ENCODE assay signal across 28 cellular contexts in genomic region chr14:68759017-68759569, GRCh38. TPM values are rescaled to one million over a fixed set of nuclear protein-coding genes. Genes with fewer than 3 reads are reported as not detected.
DNase-seq lines count a peak whose midpoint lies in the region; ATAC-seq, FAIRE-seq and TF ChIP-seq lines count a peak whose summit lies in the region.
"Had no signal": no experiment of that assay in that cellular context is flagged by ENCODE, and none has a peak within 500 bp of the region (broad histone marks: within the 10 kb centered on the region; RNA-seq: fewer than 3 reads in every experiment).

No MANE protein-coding gene starts in this region.

- POLR2A ChIA-PET in HepG2 (lab: Yijun Ruan, JAX): interaction anchor here (1.0 to 4.4 kb wide), 4 partner anchors 16 to 34 kb away, joined by 3 to 39 read pairs (median 10); partner anchors contain the start of gene ZFP36L1

- no peak for TF ChIP-seq EP300 in HepG2 (IDR thresholded peaks at IDR 0.05; ENCODE audit: low read depth in 2 of 2, low read length in 2 of 2)
- TF ChIP-seq EP300 in HepG2 (CRISPR knock-in tag; IDR thresholded peaks at IDR 0.05; ENCODE audit: borderline replicate concordance): no peak

- no peak overlapping the region for H4K8ac ChIP-seq in H9 (replicated peaks; ENCODE audit: insufficient read length, low read depth, low read length)

- ATAC-seq in HepG2 (no peak), right lobe of liver (no peak), T-helper 17 cell (no peak), naive B cell (ENCODE audit: low read depth in 2 of 2) (no peak), HG03097 (IDR thresholded peaks at IDR 0.05; ENCODE audit: low FRiP score, unreplicated experiment) (no peak)
- ATAC-seq: A549; activated CD8-positive, alpha-beta T cell treated with anti-CD3 and anti-CD28 coated beads for 36 hours; activated naive CD4-positive, alpha-beta T cell treated with anti-CD3 and anti-CD28 coated beads, Interleukin-2, amount 50 U/mL, for 72 hours; CD8-positive, alpha-beta T cell; Right ventricle myocardium inferior; SK-N-SH treated with all-trans-retinoic acid at 6 μM for 48 hours; stimulated activated naive CD8-positive, alpha-beta T cell treated with anti-CD3 and anti-CD28 coated beads, Interleukin-15, amount 100 ng/mL, for 72 hours had no signal

- peaks cover 14% of the 10 kb centered on the region for H3K4me1 Mint-ChIP-seq in T-helper 17 cell
- peaks cover 23 to 52% (median 49%) of the 10 kb centered on the region in 3 donors for H3K4me1 Mint-ChIP-seq in naive B cell
- H3K4me1 Mint-ChIP-seq in H9: peaks cover 18 to 23% of the 10 kb centered on the region in 2 experiments

- H3K79me1 ChIP-seq in H9 (ENCODE audit: insufficient read depth, low read depth, low read length, poor library complexity, severe bottlenecking): no peaks in the 10 kb centered on the region

- H3K4ac ChIP-seq in H9 (ENCODE audit: low read depth, low read length): no peak overlapping the region

- H3K27ac Mint-ChIP-seq in T-helper 17 cell (peak overlapping the region; percentile 69), naive B cell (peak overlapping the region in 4 of 6 donors; percentile 20 to 79 (median 50)), H9 (no peak overlapping the region)
- H3K27ac Mint-ChIP-seq: activated CD8-positive, alpha-beta T cell treated with anti-CD3 and anti-CD28 coated beads for 36 hours; activated naive CD4-positive, alpha-beta T cell treated with anti-CD3 and anti-CD28 coated beads, Interleukin-2, amount 50 U/mL, for 72 hours; activated T-helper 1 cell treated with anti-CD3 and anti-CD28 coated beads, Interleukin-12 subunit alpha, Interleukin-12 subunit beta, Interleukin-2, Interleukin-4 antibody, amounts not matched to agents 30 ng/mL and 10 ng/mL and 1 ng/mL, durations not matched to agents 14 hours and 24 hours and 36 hours; CD8-positive, alpha-beta T cell; stimulated activated naive CD8-positive, alpha-beta T cell treated with anti-CD3 and anti-CD28 coated beads, Interleukin-15, amount 100 ng/mL, for 72 hours had no signal

- H3K36me3 ChIP-seq in HepG2 (replicated peaks in 1 of 2; ENCODE audit: control insufficient read depth in 1 of 2, insufficient read depth in 2 of 2, low read length in 2 of 2): no peaks in the 10 kb centered on the region
- H3K36me3 ChIP-seq in right lobe of liver: no peaks in the 10 kb centered on the region
- H3K36me3 ChIP-seq: spleen, thoracic aorta had no signal

- H4K20me1 ChIP-seq in HepG2 (ENCODE audit: insufficient read depth, low read length) (no peaks in the 10 kb centered on the region), H9 (ENCODE audit: control insufficient read depth, insufficient read depth, insufficient read length) (no peaks in the 10 kb centered on the region)

- H3K27me3 ChIP-seq in HepG2 (ENCODE audit: control insufficient read depth in 1 of 2, insufficient read depth in 2 of 2, low read length in 2 of 2): no peaks in the 10 kb centered on the region
- no peaks in the 10 kb centered on the region for H3K27me3 ChIP-seq in right lobe of liver
- H3K27me3 ChIP-seq in H9 (ENCODE audit: insufficient read depth, low read length): no peaks in the 10 kb centered on the region
- H3K27me3 ChIP-seq: spleen had no signal

- H3K18ac ChIP-seq in H9 (ENCODE audit: insufficient read length, low read depth, low read length): no peak overlapping the region

- FAIRE-seq in HepG2 (lab: Jason Lieb, UNC): peak; percentile 48
- FAIRE-seq: A549, bronchial epithelial cell, endothelial cell of umbilical vein, H1 had no signal

- BruUV-seq in HepG2 (replicated peaks; lab: Mats Ljungman, UMichigan): no TSS peak

- H3K79me2 ChIP-seq in HepG2 (ENCODE audit: insufficient read depth, low read length): no peaks in the 10 kb centered on the region
- H3K79me2 ChIP-seq in H9 (ENCODE audit: insufficient read depth, low read length): no peaks in the 10 kb centered on the region

- H3K14ac ChIP-seq in H9 (ENCODE audit: insufficient read depth, low read length): no peak overlapping the region

- H2AFZ ChIP-seq in HepG2 (ENCODE audit: low read length): no peak overlapping the region
- H2AFZ ChIP-seq in H9 (ENCODE audit: low read length): no peak overlapping the region

- H3K36me3 Mint-ChIP-seq in T-helper 17 cell (ENCODE audit: low read depth) (no peaks in the 10 kb centered on the region), naive B cell (no peaks in the 10 kb centered on the region), H9 (ENCODE audit: insufficient read depth in 1 of 3, low read depth in 3 of 3) (no peaks in the 10 kb centered on the region; a peak in 1 of 7 replicates)
- H3K36me3 Mint-ChIP-seq: activated naive CD4-positive, alpha-beta T cell treated with anti-CD3 and anti-CD28 coated beads, Interleukin-2, amount 50 U/mL, for 72 hours; CD8-positive, alpha-beta T cell had no signal

- no peaks in the 10 kb centered on the region for H3K9me3 Mint-ChIP-seq in naive B cell
- no peaks in the 10 kb centered on the region; a peak in 1 of 5 replicates for H3K9me3 Mint-ChIP-seq in H9
- H3K9me3 Mint-ChIP-seq: activated CD8-positive, alpha-beta T cell treated with anti-CD3 and anti-CD28 coated beads for 36 hours; activated naive CD4-positive, alpha-beta T cell treated with anti-CD3 and anti-CD28 coated beads, Interleukin-2, amount 50 U/mL, for 72 hours; activated T-helper 1 cell treated with anti-CD3 and anti-CD28 coated beads, Interleukin-12 subunit alpha, Interleukin-12 subunit beta, Interleukin-2, Interleukin-4 antibody, amounts not matched to agents 30 ng/mL and 10 ng/mL and 1 ng/mL, durations not matched to agents 14 hours and 24 hours and 36 hours; CD8-positive, alpha-beta T cell; stimulated activated naive CD8-positive, alpha-beta T cell treated with anti-CD3 and anti-CD28 coated beads, Interleukin-15, amount 100 ng/mL, for 72 hours; T-helper 1 cell treated with Interleukin-12 subunit alpha and Interleukin-12 subunit beta and Interleukin-4 antibody, amounts not matched to agents 30 μg/mL and 1 μg/mL, for 36 hours had no signal

- DNase-seq in HepG2 (ENCODE audit: low spot score) (peak; percentile 38), right lobe of liver (no peak), T-helper 17 cell (no peak), naive B cell (no peak), H9 (no peak), foreskin fibroblast (no peak), kidney tubule cell (ENCODE audit: low spot score) (no peak)
- DNase-seq: activated CD4-positive, alpha-beta T cell treated with anti-CD3 and anti-CD28 coated beads for 1 hour; activated CD8-positive, alpha-beta memory T cell treated with anti-CD3 and anti-CD28 coated beads, Interleukin-2, amount 50 U/mL, for 48 hours; activated CD8-positive, alpha-beta T cell treated with anti-CD3 and anti-CD28 coated beads for 36 hours; CD8-positive, alpha-beta T cell; Karpas-422; NCI-H1092 treated with DMSO at 0.1 percent for 48 hours; NCI-H2029; spleen; stimulated activated CD4-positive, alpha-beta T cell treated with anti-CD3 and anti-CD28 coated beads, Interleukin-2, amount 100 ng/mL, for 24 hours; stimulated activated naive CD8-positive, alpha-beta T cell treated with anti-CD3 and anti-CD28 coated beads, Interleukin-15, amount 100 ng/mL, for 72 hours had no signal

- H3K23me2 ChIP-seq in H9 (ENCODE audit: insufficient read length, low read depth, low read length, poor library complexity, severe bottlenecking): no peaks in the 10 kb centered on the region

- H2BK120ac ChIP-seq in H9 (ENCODE audit: low read depth, low read length, poor library complexity, severe bottlenecking): no peak overlapping the region

- H3K23ac ChIP-seq in H9 (ENCODE audit: insufficient read length, low read depth, low read length): no peak overlapping the region

- TF ChIP-seq RAD21 in HepG2 (CRISPR knock-in tag; IDR thresholded peaks at IDR 0.05): no peak

- no peak overlapping the region for H2BK20ac ChIP-seq in H9 (ENCODE audit: low read depth, low read length, poor library complexity, severe bottlenecking)

- no peak overlapping the region for H3K27ac ChIP-seq in HepG2 (ENCODE audit: extremely low read length, insufficient read depth, low read length)
- H3K27ac ChIP-seq in right lobe of liver: no peak overlapping the region
- H3K27ac ChIP-seq in H9 (ENCODE audit: insufficient read length, low read depth, low read length): no peak overlapping the region
- H3K27ac ChIP-seq: thoracic aorta had no signal

- TF ChIP-seq POLR2A in HepG2 (IDR thresholded peaks at IDR 0.05; ENCODE audit: insufficient read depth in 1 of 2, low read depth in 2 of 2, low read length in 2 of 2) (no peak), right lobe of liver (IDR thresholded peaks at IDR 0.05) (no peak)

- TF ChIP-seq CTCF in HepG2 (CRISPR knock-in tag; IDR thresholded peaks at IDR 0.05): no peak
- no peak for TF ChIP-seq CTCF in right lobe of liver (IDR thresholded peaks at IDR 0.05)
- no peak for TF ChIP-seq CTCF in H9 (conservative IDR thresholded peaks at IDR 0.05)
- TF ChIP-seq CTCF in foreskin fibroblast (IDR thresholded peaks at IDR 0.05; ENCODE audit: low read depth, low read length): no peak

- H3K9me3 ChIP-seq in HepG2 (ENCODE audit: low read length) (no peaks in the 10 kb centered on the region), right lobe of liver (no peaks in the 10 kb centered on the region), T-helper 17 cell (ENCODE audit: control insufficient read depth, low read length, poor library complexity, severe bottlenecking) (no peaks in the 10 kb centered on the region), H9 (ENCODE audit: control insufficient read depth, low read depth, low read length) (no peaks in the 10 kb centered on the region)
- H3K9me3 ChIP-seq: A549, spleen, thoracic aorta had no signal

- in situ Hi-C loops in HepG2 (cut with HindIII; ENCODE audit: extremely low pct_ligation_motif_present, low pct_unique_long_range_greater_than_20kb): no loop called here

- no peak overlapping the region for H3K56ac ChIP-seq in H9 (ENCODE audit: insufficient read length, low read depth, low read length)

- 29% methylated on average over 6 of the region's 8 CpGs for WGBS in HepG2 (ENCODE audit: low lambda C conversion rate)
- 91% methylated on average over 8 of the region's 8 CpGs for WGBS in right lobe of liver (ENCODE audit: insufficient coverage, low coverage, low lambda C conversion rate, missing lambda C conversion rate)
- WGBS in H9 (ENCODE audit: extremely low coverage, insufficient read length, low lambda C conversion rate): no CpG with 5 or more reads among the region's 8 CpGs

- H3K4me3 Mint-ChIP-seq in T-helper 17 cell: no peak overlapping the region
- peak overlapping the region in 1 of 8 donors; percentile 70 for H3K4me3 Mint-ChIP-seq in naive B cell
- H3K4me3 Mint-ChIP-seq in H9: no peak overlapping the region
- H3K4me3 Mint-ChIP-seq: activated CD8-positive, alpha-beta T cell treated with anti-CD3 and anti-CD28 coated beads for 36 hours; activated T-helper 1 cell treated with anti-CD3 and anti-CD28 coated beads, Interleukin-12 subunit alpha, Interleukin-12 subunit beta, Interleukin-2, Interleukin-4 antibody, amounts not matched to agents 30 ng/mL and 10 ng/mL and 1 ng/mL, durations not matched to agents 14 hours and 24 hours and 36 hours; CD8-positive, alpha-beta T cell; stimulated activated naive CD8-positive, alpha-beta T cell treated with anti-CD3 and anti-CD28 coated beads, Interleukin-15, amount 100 ng/mL, for 72 hours; T-helper 1 cell treated with Interleukin-12 subunit alpha and Interleukin-12 subunit beta and Interleukin-4 antibody, amounts not matched to agents 30 μg/mL and 1 μg/mL, for 36 hours had no signal

- H4K91ac ChIP-seq in H9 (ENCODE audit: insufficient read length, low read depth, low read length): no peak overlapping the region

- no peak overlapping the region for H3T11ph ChIP-seq in H9 (ENCODE audit: low read length)

- intact Hi-C loops in HepG2 (cut with micrococcal nuclease; ENCODE audit: unreplicated experiment): no loop called here
- intact Hi-C loops in right lobe of liver (cut with DNase I): no loop called here

- H3K9ac ChIP-seq in HepG2 (ENCODE audit: insufficient read depth, low read depth, low read length): no peak overlapping the region
- H3K9ac ChIP-seq in H9 (ENCODE audit: extremely low read depth, insufficient read length, low read length): no peak overlapping the region

- H2BK5ac ChIP-seq in H9 (ENCODE audit: insufficient read length, low read length): no peak overlapping the region

- H3K4me3 ChIP-seq in HepG2 (replicated peaks in 1 of 3; ENCODE audit: insufficient read depth in 1 of 3, low read depth in 2 of 3, low read length in 3 of 3): peak overlapping the region in 2 of 3 experiments; percentile 6 to 60; a peak in 2 of 6 replicates
- H3K4me3 ChIP-seq in right lobe of liver: no peak overlapping the region
- H3K4me3 ChIP-seq in foreskin fibroblast (ENCODE audit: low read depth in 1 of 2, low read length in 2 of 2): no peak overlapping the region
- H3K4me3 ChIP-seq: A549, spleen, thoracic aorta had no signal

- H2BK12ac ChIP-seq in H9 (ENCODE audit: insufficient read length, low read depth, low read length): no peak overlapping the region

- peaks cover 97% of the 10 kb centered on the region for H3K4me1 ChIP-seq in HepG2 (ENCODE audit: insufficient read depth, low read length)
- H3K4me1 ChIP-seq in right lobe of liver: peaks cover 0 to 44% (median 12%) of the 10 kb centered on the region in 4 donors
- peaks cover 4% of the 10 kb centered on the region; the same call in 1 of the 2 replicates for H3K4me1 ChIP-seq in H9 (ENCODE audit: insufficient read depth, low read length)

- H4K5ac ChIP-seq in H9 (ENCODE audit: insufficient read length, low read depth, low read length): no peak overlapping the region

- no peak overlapping the region for H2BK15ac ChIP-seq in H9 (ENCODE audit: low read depth, low read length)

- CTCF ChIA-PET in HepG2 (lab: Yijun Ruan, JAX; ENCODE audit: low intra/inter-chr PET ratio, low total read pairs): no interaction called here

- no peaks in the 10 kb centered on the region for H3K27me3 Mint-ChIP-seq in T-helper 17 cell
- H3K27me3 Mint-ChIP-seq in naive B cell: no peaks in the 10 kb centered on the region
- peaks cover 5% of the 10 kb centered on the region; the same call in 1 of the 2 replicates for H3K27me3 Mint-ChIP-seq in H9 (ENCODE audit: low read depth)
- H3K27me3 Mint-ChIP-seq: activated CD8-positive, alpha-beta T cell treated with anti-CD3 and anti-CD28 coated beads for 36 hours; stimulated activated naive CD8-positive, alpha-beta T cell treated with anti-CD3 and anti-CD28 coated beads, Interleukin-15, amount 100 ng/mL, for 72 hours had no signal

- H3K4me2 ChIP-seq in HepG2 (ENCODE audit: low read depth, low read length) (peak overlapping the region; percentile 70), H9 (ENCODE audit: insufficient read depth, insufficient read length, low read length) (no peak overlapping the region)
- H3K4me2 ChIP-seq: A549 had no signal

- H2AK5ac ChIP-seq in H9 (ENCODE audit: insufficient read length, low read length): no peak overlapping the region

RNA-seq across cellular contexts. Expression of gene ZFP36L1, which starts 33.8 kb away (rescaled TPM):
- total RNA-seq in HepG2 (2016; rRNA removed; fragmentation: Illumina TruSeq; extraction: Trizol) (7.4 and 8.4 TPM in 2 replicates), right lobe of liver (100 to 1,000 TPM; 109 to 298 (median 218) TPM), T-helper 17 cell (100 to 1,000 TPM; 217 to 257 TPM), H9 (2021) (95.0 and 109 TPM in 2 replicates)
- total RNA-seq in HepG2 (2016; cell fraction: cytosol; rRNA removed; fragmentation: Illumina TruSeq; extraction: Trizol; ENCODE audit: low read depth): 2.6 and 3.4 TPM in 2 replicates
- total RNA-seq in HepG2 (2016; cell fraction: insoluble cytoplasmic fraction; rRNA removed; fragmentation: Illumina TruSeq; extraction: Trizol): 7.9 and 8.4 TPM in 2 replicates
- total RNA-seq in HepG2 (2016; cell fraction: membrane; rRNA removed; fragmentation: Illumina TruSeq; extraction: Trizol): 11.1 and 11.3 TPM in 2 replicates
- 13.8 and 14.1 TPM in 2 replicates for total RNA-seq in HepG2 (2016; cell fraction: nucleus; rRNA removed; fragmentation: Illumina TruSeq; extraction: Trizol)
- polyA plus RNA-seq in HepG2 (2011; rRNA removed) (10.2 and 12.7 TPM in 2 replicates), naive B cell (ENCODE audit: low read depth in 6 of 6) (100 to 1,000 TPM in 5 of 6 donors, 10 to 100 TPM in 1; 99.2 to 447 (median 302) TPM)
- 11.2 and 18.0 TPM in 2 replicates for polyA plus RNA-seq in HepG2 (2011; cell fraction: cytosol; rRNA removed)
- polyA plus RNA-seq in HepG2 (2011; cell fraction: nucleus; rRNA removed): 66.5 and 69.1 TPM in 2 replicates
- polyA plus RNA-seq in HepG2 (2012): 23.2 and 32.2 TPM in 2 replicates
- polyA plus RNA-seq in HepG2 (2016; cell fraction: cytosol; fragmentation: Illumina TruSeq; extraction: Trizol; ENCODE audit: low read depth): 2.7 and 2.8 TPM in 2 replicates
- polyA plus RNA-seq in HepG2 (2016; cell fraction: insoluble cytoplasmic fraction; fragmentation: Illumina TruSeq; extraction: Trizol; ENCODE audit: low read depth): 20.7 and 26.8 TPM in 2 replicates
- polyA plus RNA-seq in HepG2 (2016; cell fraction: membrane; fragmentation: Illumina TruSeq; extraction: Trizol; ENCODE audit: low read depth): 9.2 and 10.1 TPM in 2 replicates
- 53.8 and 57.0 TPM in 2 replicates for polyA plus RNA-seq in HepG2 (2016; cell fraction: nucleus; fragmentation: Illumina TruSeq; extraction: Trizol; ENCODE audit: insufficient read depth, low read depth)
- polyA minus RNA-seq in HepG2 (2011; rRNA and poly(A)+ RNA removed; ENCODE audit: low replicate concordance): 8.5 and 26.8 TPM in 2 replicates
- polyA minus RNA-seq in HepG2 (2011; cell fraction: cytosol; rRNA and poly(A)+ RNA removed): 56.3 and 73.8 TPM in 2 replicates
- 11.8 and 13.8 TPM in 2 replicates for polyA minus RNA-seq in HepG2 (2011; cell fraction: nucleus; rRNA and poly(A)+ RNA removed)

Comparison
In these comparisons a context has a peak if more than half of its experiments do, and no peak if none do; other contexts are left out.
1. H3K4me3 ChIP-seq: peak in HepG2 (2 of 3); none in right lobe of liver (0 of 3) and foreskin fibroblast (0 of 2).
2. H3K27ac Mint-ChIP-seq: peak in T-helper 17 cell (single experiment) and naive B cell (4 of 6); none in H9 (0 of 3).